In the genomic region with DNA sequence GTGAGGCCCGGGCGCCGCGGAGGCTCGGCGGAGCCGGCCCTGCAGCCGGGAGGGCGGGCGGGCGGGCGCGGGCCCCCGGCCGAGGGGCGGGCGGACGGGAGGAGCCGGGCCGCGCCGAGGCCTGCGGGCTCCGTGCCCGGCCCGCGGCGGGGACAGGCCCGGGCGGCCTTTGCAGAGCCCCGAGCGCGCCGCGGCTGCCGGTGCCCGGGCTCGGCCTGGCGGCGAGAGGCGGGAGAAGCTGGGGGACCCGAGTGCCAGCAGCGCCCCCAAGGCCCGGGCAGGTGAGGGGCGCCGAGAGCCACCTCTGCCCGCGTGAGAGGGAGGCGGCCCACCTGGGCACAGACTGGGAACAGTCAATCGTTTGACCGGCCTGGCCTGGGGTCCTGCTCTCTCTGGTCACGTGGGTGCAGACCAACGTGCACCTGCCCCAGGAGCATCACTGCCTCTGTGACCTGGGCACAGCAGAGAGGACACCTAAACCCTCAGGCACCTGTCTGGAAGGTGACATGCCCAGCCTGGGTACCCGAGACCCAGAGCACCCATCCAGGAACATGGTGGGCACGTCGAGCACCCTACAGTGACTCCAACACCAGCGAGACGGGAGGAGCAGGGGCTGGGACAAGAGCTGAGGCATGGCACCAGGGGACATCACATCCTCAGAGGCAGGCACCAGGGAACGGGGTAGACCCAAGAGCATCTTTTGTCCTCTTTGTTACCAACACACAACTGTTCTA, we compare ENCODE assay signal across 8 cellular contexts. TPM values are rescaled to one million over a fixed set of nuclear protein-coding genes. Genes with fewer than 3 reads are reported as not detected.
DNase-seq lines count a peak whose midpoint lies in the region; ATAC-seq and TF ChIP-seq lines count a peak whose summit lies in the region.

No MANE protein-coding gene starts in this region.

- peak overlapping the region; percentile 75 to 82 for H3K4me3 Mint-ChIP-seq in activated T-cell treated with anti-CD3 and anti-CD28 coated beads, Interleukin-2, amount 50 U/mL, for 72 hours

- DNase-seq in Ammon's horn (ENCODE audit: low spot score) (peak; percentile 57), fibroblast of villous mesenchyme (ENCODE audit: low read depth) (no peak), middle frontal gyrus (ENCODE audit: extremely low spot score, low spot score) (no peak), NCI-H2227 treated with DMSO at 0.1 percent for 48 hours (lab: John Stamatoyannopoulos, UW) (no peak)
- DNase-seq in activated T-cell treated with anti-CD3 and anti-CD28 coated beads, Interleukin-2, amount 50 U/mL, for 72 hours, result peak; percentile 22 to 27

- peaks cover 11% of the 10 kb centered on the region for H3K27me3 Mint-ChIP-seq in activated T-cell treated with anti-CD3 and anti-CD28 coated beads, Interleukin-2, amount 50 U/mL, for 72 hours (ENCODE audit: low read depth)

- H3K4me1 ChIP-seq in HUES64 (ENCODE audit: insufficient read depth, low read length) (no peaks in the 10 kb centered on the region; the same call in 1 of the 2 replicates), neutrophil (ENCODE audit: control insufficient read depth in 1 of 2, insufficient read depth in 1 of 2, low read depth in 1 of 2, low read length in 1 of 2) (peaks cover 49 to 55% of the 10 kb centered on the region in 2 experiments)

- H3K4me3 ChIP-seq in HUES64 (ENCODE audit: low read length) (peak overlapping the region; percentile 64), fibroblast of villous mesenchyme (ENCODE audit: low read depth, low read length) (peak overlapping the region; percentile 54), neutrophil (ENCODE audit: low read depth in 1 of 2, low read length in 1 of 2) (peak overlapping the region; percentile 62 to 65)

- H3K27me3 ChIP-seq in HUES64 (ENCODE audit: insufficient read depth, low read length) (peaks cover 17% of the 10 kb centered on the region), neutrophil (no peaks in the 10 kb centered on the region)

- H3K9me3 Mint-ChIP-seq in activated T-cell treated with anti-CD3 and anti-CD28 coated beads, Interleukin-2, amount 50 U/mL, for 72 hours, result peaks cover 0 to 2% of the 10 kb centered on the region in 2 donors

- WGBS in HUES64, result 8% methylated on average over 59 of the region's 59 CpGs

- H3K36me3 ChIP-seq in HUES64 (ENCODE audit: insufficient read depth, low read length), result no peaks in the 10 kb centered on the region
- H3K36me3 ChIP-seq in neutrophil, result no peaks in the 10 kb centered on the region

- ATAC-seq in activated T-cell treated with anti-CD3 and anti-CD28 coated beads, Interleukin-2, amount 50 U/mL, for 72 hours (replicated peaks in 1 of 2), result peak; percentile 55 to 66
- no peak for ATAC-seq in HG02623 (IDR thresholded peaks at IDR 0.05; ENCODE audit: unreplicated experiment)

- H3K9me3 ChIP-seq in HUES64 (ENCODE audit: insufficient read depth, low read depth, low read length), result peaks cover 9% of the 10 kb centered on the region
- no peaks in the 10 kb centered on the region for H3K9me3 ChIP-seq in neutrophil

- peaks cover 41% of the 10 kb centered on the region for H3K4me1 Mint-ChIP-seq in activated T-cell treated with anti-CD3 and anti-CD28 coated beads, Interleukin-2, amount 50 U/mL, for 72 hours (ENCODE audit: low read depth)

- peak overlapping the region; percentile 62 for H3K9ac ChIP-seq in HUES64 (ENCODE audit: low read depth, low read length)

- no peak for TF ChIP-seq CTCF in fibroblast of villous mesenchyme (IDR thresholded peaks at IDR 0.05; ENCODE audit: insufficient read depth, low read depth, low read length)
- TF ChIP-seq CTCF in neutrophil (IDR thresholded peaks at IDR 0.05), result no peak

- H3K27ac Mint-ChIP-seq in activated T-cell treated with anti-CD3 and anti-CD28 coated beads, Interleukin-2, amount 50 U/mL, for 72 hours, result peak overlapping the region; percentile 52

- H3K27ac ChIP-seq in HUES64 (ENCODE audit: low read depth, low read length), result no peak overlapping the region
- H3K27ac ChIP-seq in neutrophil, result peak overlapping the region; percentile 52

- peaks cover 3% of the 10 kb centered on the region in 2 donors for H3K36me3 Mint-ChIP-seq in activated T-cell treated with anti-CD3 and anti-CD28 coated beads, Interleukin-2, amount 50 U/mL, for 72 hours (ENCODE audit: insufficient read depth in 2 of 2)

RNA-seq across cellular contexts. Expression of gene MVB12B, which starts 0.6 kb away (rescaled TPM):
- 6.1 TPM for polyA plus RNA-seq in HUES64 (2013, experiment 1 of 2)
- 7.7 TPM for polyA plus RNA-seq in HUES64 (2013, experiment 2 of 2)
- 10 to 100 TPM; 11.5 to 17.1 TPM for total RNA-seq in activated T-cell treated with anti-CD3 and anti-CD28 coated beads, Interleukin-2, amount 50 U/mL, for 72 hours
- total RNA-seq in fibroblast of villous mesenchyme, result 3.5 and 4.8 TPM in 2 replicates

Comparison
In these comparisons a context has a peak if more than half of its experiments do, and no peak if none do; other contexts are left out.
1. DNase-seq: peak in Ammon's horn (single experiment) and activated T-cell treated with anti-CD3 and anti-CD28 coated beads, Interleukin-2, amount 50 U/mL, for 72 hours (2 of 2); none in fibroblast of villous mesenchyme (single experiment), middle frontal gyrus (single experiment) and NCI-H2227 treated with DMSO at 0.1 percent for 48 hours (single experiment).
2. Peak in every context shown above with its lines, with median percentiles within 50 percentile points of each other: H3K4me3 ChIP-seq.